ENCODE assay signal across 16 cellular contexts in the genomic region with DNA sequence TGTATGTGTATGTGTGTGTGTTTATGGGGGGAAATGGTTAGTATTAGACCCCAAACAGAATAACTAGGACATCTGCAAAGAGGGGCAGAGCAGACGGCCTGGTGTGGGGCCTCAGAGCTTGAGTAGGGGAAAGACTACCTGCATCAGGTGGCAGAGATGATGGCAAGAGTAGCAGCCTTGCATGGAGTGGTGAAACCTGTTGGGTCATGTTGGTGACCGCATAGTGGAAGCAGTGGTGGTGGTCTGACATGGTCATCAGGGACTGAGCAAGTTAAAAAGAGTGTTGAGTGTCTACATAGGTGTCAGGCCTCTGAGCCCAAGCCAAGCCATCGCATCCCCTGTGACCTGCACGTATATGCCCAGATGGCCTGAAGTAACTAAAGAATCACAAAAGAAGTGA.
DNase-seq lines count a peak whose midpoint lies in the region; ATAC-seq and TF ChIP-seq lines count a peak whose summit lies in the region.
"Had no signal": no experiment of that assay in that cellular context is flagged by ENCODE, and none has a peak within 500 bp of the region (broad histone marks: within the 10 kb centered on the region; RNA-seq: fewer than 3 reads in every experiment).

No MANE protein-coding gene starts in this region.

- H3K27ac Mint-ChIP-seq in endodermal cell, result no peak overlapping the region
- H3K27ac Mint-ChIP-seq in activated CD8-positive, alpha-beta memory T cell treated with anti-CD3 and anti-CD28 coated beads, Interleukin-2, amount 10 ng/mL, durations not matched to agents 7 days and 5 days, result no peak overlapping the region
- H3K27ac Mint-ChIP-seq: CD14-positive monocyte; CD4-positive, alpha-beta T cell; CD8-positive, alpha-beta memory T cell; HFFc6 had no signal

- H3K4me3 ChIP-seq in endodermal cell (ENCODE audit: low read length), result no peak overlapping the region
- H3K4me3 ChIP-seq: BLaER1 treated with 17β-estradiol and CSF1 and Interleukin-3, amounts not matched to agents 10 nM and 100 nM; HAP-1 had no signal

- ATAC-seq in activated CD8-positive, alpha-beta memory T cell treated with anti-CD3 and anti-CD28 coated beads, Interleukin-2, amount 10 ng/mL, durations not matched to agents 7 days and 5 days, result no peak

- no peaks in the 10 kb centered on the region for H3K27me3 Mint-ChIP-seq in endodermal cell (ENCODE audit: insufficient read depth)
- H3K27me3 Mint-ChIP-seq in activated CD8-positive, alpha-beta memory T cell treated with anti-CD3 and anti-CD28 coated beads, Interleukin-2, amount 10 ng/mL, durations not matched to agents 7 days and 5 days, result no peaks in the 10 kb centered on the region
- H3K27me3 Mint-ChIP-seq: CD4-positive, alpha-beta T cell; CD8-positive, alpha-beta memory T cell had no signal

- H3K4me3 Mint-ChIP-seq in endodermal cell, result no peak overlapping the region
- H3K4me3 Mint-ChIP-seq in activated CD8-positive, alpha-beta memory T cell treated with anti-CD3 and anti-CD28 coated beads, Interleukin-2, amount 10 ng/mL, durations not matched to agents 7 days and 5 days, result no peak overlapping the region
- H3K4me3 Mint-ChIP-seq: CD14-positive monocyte; CD4-positive, alpha-beta T cell; CD8-positive, alpha-beta memory T cell; HFFc6 had no signal

- H3K36me3 Mint-ChIP-seq in endodermal cell (ENCODE audit: low read depth), result no peaks in the 10 kb centered on the region
- no peaks in the 10 kb centered on the region for H3K36me3 Mint-ChIP-seq in activated CD8-positive, alpha-beta memory T cell treated with anti-CD3 and anti-CD28 coated beads, Interleukin-2, amount 10 ng/mL, durations not matched to agents 7 days and 5 days
- H3K36me3 Mint-ChIP-seq: CD14-positive monocyte; CD8-positive, alpha-beta memory T cell had no signal

- H3K9me3 Mint-ChIP-seq in endodermal cell, result peaks cover 5% of the 10 kb centered on the region
- H3K9me3 Mint-ChIP-seq in activated CD8-positive, alpha-beta memory T cell treated with anti-CD3 and anti-CD28 coated beads, Interleukin-2, amount 10 ng/mL, durations not matched to agents 7 days and 5 days (ENCODE audit: low read depth), result no peaks in the 10 kb centered on the region

- H3K27ac ChIP-seq in endodermal cell (ENCODE audit: low read depth, low read length), result no peak overlapping the region
- H3K27ac ChIP-seq: 22Rv1; BLaER1 treated with 17β-estradiol and CSF1 and Interleukin-3, amounts not matched to agents 10 nM and 100 nM had no signal

- WGBS in endodermal cell (ENCODE audit: insufficient coverage in 1 of 2, insufficient read length in 1 of 2), 2 experiments, result 92 to 100% methylated on average over 1 to 3 of the region's 4 CpGs

- H3K27me3 ChIP-seq in endodermal cell (ENCODE audit: control insufficient read depth, insufficient read depth, low read length, poor library complexity, severe bottlenecking), result no peaks in the 10 kb centered on the region
- H3K27me3 ChIP-seq: BE2C; BLaER1 treated with 17β-estradiol and CSF1 and Interleukin-3, amounts not matched to agents 10 nM and 100 nM had no signal

- no peaks in the 10 kb centered on the region for H3K4me1 ChIP-seq in endodermal cell (ENCODE audit: control insufficient read depth, insufficient read depth, low read length)
- H3K4me1 ChIP-seq: BE2C, HAP-1 had no signal

- CTCF ChIA-PET in activated CD8-positive, alpha-beta memory T cell treated with anti-CD3 and anti-CD28 coated beads, Interleukin-2, amount 10 ng/mL, durations not matched to agents 7 days and 5 days (lab: Charles Lee), result no interaction called here

- DNase-seq in ELF-1 (ENCODE audit: low read depth, low spot score) (peak; percentile 8), UCSD-AML1 (lab: John Stamatoyannopoulos, UW; ENCODE audit: unreplicated experiment) (peak; percentile 2), endodermal cell (peak; percentile 68), D341Med (ENCODE audit: low spot score) (no peak)
- DNase-seq in activated CD4-positive, alpha-beta T cell treated with anti-CD3 and anti-CD28 coated beads, Interleukin-2, amount 50 U/mL, for 48 hours, result no peak
- DNase-seq in activated CD8-positive, alpha-beta memory T cell treated with anti-CD3 and anti-CD28 coated beads, Interleukin-2, amount 10 ng/mL, durations not matched to agents 7 days and 5 days, result no peak
- DNase-seq: BE2C; CD4-positive, alpha-beta T cell; CD8-positive, alpha-beta memory T cell; DMS53; DMS79 treated with DMSO at 0.1 percent for 48 hours; HFFc6 had no signal

- no peaks in the 10 kb centered on the region for H3K9me3 ChIP-seq in endodermal cell (ENCODE audit: control insufficient read depth, low read length)
- H3K9me3 ChIP-seq: BE2C; BLaER1 treated with 17β-estradiol and CSF1 and Interleukin-3, amounts not matched to agents 10 nM and 100 nM; HAP-1 had no signal

- no peak overlapping the region for H3K9ac ChIP-seq in endodermal cell (ENCODE audit: extremely low read depth, low read length, poor library complexity, severe bottlenecking)
- H3K9ac ChIP-seq: BLaER1 treated with 17β-estradiol and CSF1 and Interleukin-3, amounts not matched to agents 10 nM and 100 nM had no signal

- peaks cover 33% of the 10 kb centered on the region for H3K4me1 Mint-ChIP-seq in endodermal cell
- H3K4me1 Mint-ChIP-seq in activated CD8-positive, alpha-beta memory T cell treated with anti-CD3 and anti-CD28 coated beads, Interleukin-2, amount 10 ng/mL, durations not matched to agents 7 days and 5 days, result no peaks in the 10 kb centered on the region
- H3K4me1 Mint-ChIP-seq: CD14-positive monocyte; CD8-positive, alpha-beta memory T cell had no signal

- TF ChIP-seq CTCF in endodermal cell (conservative IDR thresholded peaks at IDR 0.05), result no peak

- H3K36me3 ChIP-seq in endodermal cell (ENCODE audit: control insufficient read depth, insufficient read depth, low read length), result no peaks in the 10 kb centered on the region
- H3K36me3 ChIP-seq: BE2C; BLaER1 treated with 17β-estradiol and CSF1 and Interleukin-3, amounts not matched to agents 10 nM and 100 nM; HAP-1 had no signal

Comparison
In these comparisons a context has a peak if more than half of its experiments do, and no peak if none do; other contexts are left out.
1. DNase-seq: peak in ELF-1 (single experiment), UCSD-AML1 (single experiment) and endodermal cell (single experiment); none in activated CD4-positive, alpha-beta T cell treated with anti-CD3 and anti-CD28 coated beads, Interleukin-2, amount 50 U/mL, for 48 hours (0 of 2), D341Med (single experiment) and activated CD8-positive, alpha-beta memory T cell treated with anti-CD3 and anti-CD28 coated beads, Interleukin-2, amount 10 ng/mL, durations not matched to agents 7 days and 5 days (single experiment).